In genomic region chr10:62726638-62727037, GRCh38 we compare ENCODE assay signal across 15 cellular contexts.
DNase-seq lines count a peak whose midpoint lies in the region; ATAC-seq and TF ChIP-seq lines count a peak whose summit lies in the region.
"Had no signal": no experiment of that assay in that cellular context is flagged by ENCODE, and none has a peak within 500 bp of the region (broad histone marks: within the 10 kb centered on the region; RNA-seq: fewer than 3 reads in every experiment).

No MANE protein-coding gene starts in this region.

- no peak overlapping the region for H2AFZ ChIP-seq in trophoblast cell (ENCODE audit: insufficient read depth, low read length, poor library complexity)

- H3K9me3 ChIP-seq in trophoblast cell (ENCODE audit: insufficient read depth, low read depth, low read length) (peaks cover 3% of the 10 kb centered on the region), uterus (no peaks in the 10 kb centered on the region)

- H3K4me1 Mint-ChIP-seq in activated T-cell treated with anti-CD3 and anti-CD28 coated beads, Interleukin-2, amount 50 U/mL, for 72 hours (ENCODE audit: low read depth) = peaks cover 49% of the 10 kb centered on the region
- peaks cover 46% of the 10 kb centered on the region for H3K4me1 Mint-ChIP-seq in activated T-cell treated with anti-CD3 and anti-CD28 coated beads, Interleukin-2, amount 50 U/mL, for 4 hours (ENCODE audit: low read depth)
- H3K4me1 Mint-ChIP-seq in activated T-helper 17 cell treated with anti-CD3 and anti-CD28 coated beads, Interleukin-2, amount 50 U/mL, for 72 hours = peaks cover 40% of the 10 kb centered on the region

- intact Hi-C loops in uterus (cut with DNase I; ENCODE audit: low total_unique reads) = no loop called here

- no peak overlapping the region for H3K14ac ChIP-seq in trophoblast cell (ENCODE audit: low read length)

- H3K27me3 ChIP-seq in trophoblast cell (ENCODE audit: insufficient read depth, low read length) = no peaks in the 10 kb centered on the region
- H3K27me3 ChIP-seq in uterus = no peaks in the 10 kb centered on the region

- H4K91ac ChIP-seq in trophoblast cell (ENCODE audit: low read depth, low read length) = no peak overlapping the region

- H3K9ac ChIP-seq in trophoblast cell (ENCODE audit: low read length) = no peak overlapping the region

- peaks cover 0 to 1% of the 10 kb centered on the region in 2 donors for H3K36me3 Mint-ChIP-seq in activated T-cell treated with anti-CD3 and anti-CD28 coated beads, Interleukin-2, amount 50 U/mL, for 72 hours (ENCODE audit: insufficient read depth in 2 of 2)
- no peaks in the 10 kb centered on the region for H3K36me3 Mint-ChIP-seq in activated T-cell treated with anti-CD3 and anti-CD28 coated beads, Interleukin-2, amount 50 U/mL, for 4 hours (ENCODE audit: insufficient read depth)
- no peaks in the 10 kb centered on the region for H3K36me3 Mint-ChIP-seq in activated T-helper 17 cell treated with anti-CD3 and anti-CD28 coated beads, Interleukin-2, amount 50 U/mL, for 72 hours (ENCODE audit: low read depth)

- H3K4me3 Mint-ChIP-seq in activated T-cell treated with anti-CD3 and anti-CD28 coated beads, Interleukin-2, amount 50 U/mL, for 72 hours = peak overlapping the region; percentile 45 to 47
- H3K4me3 Mint-ChIP-seq in activated T-cell treated with anti-CD3 and anti-CD28 coated beads, Interleukin-2, amount 50 U/mL, for 4 hours = no peak overlapping the region
- H3K4me3 Mint-ChIP-seq in activated T-helper 17 cell treated with anti-CD3 and anti-CD28 coated beads, Interleukin-2, amount 50 U/mL, for 72 hours = peak overlapping the region; percentile 7
- H3K4me3 Mint-ChIP-seq: HFFc6 had no signal

- no peak overlapping the region for H3K27ac Mint-ChIP-seq in activated T-cell treated with anti-CD3 and anti-CD28 coated beads, Interleukin-2, amount 50 U/mL, for 72 hours
- H3K27ac Mint-ChIP-seq in activated T-helper 17 cell treated with anti-CD3 and anti-CD28 coated beads, Interleukin-2, amount 50 U/mL, for 72 hours = peak overlapping the region; percentile 5
- H3K27ac Mint-ChIP-seq: HFFc6 had no signal

- H3K18ac ChIP-seq in trophoblast cell (ENCODE audit: low read length) = no peak overlapping the region

- no peak overlapping the region for H4K8ac ChIP-seq in trophoblast cell (ENCODE audit: low read depth, low read length)

- H3K27ac ChIP-seq in trophoblast cell (ENCODE audit: low read depth, low read length) = no peak overlapping the region
- no peak overlapping the region for H3K27ac ChIP-seq in uterus

- no peak overlapping the region for H3K4me2 ChIP-seq in trophoblast cell (ENCODE audit: low read length)

- no peak overlapping the region for H3K23ac ChIP-seq in trophoblast cell (ENCODE audit: low read length)

- TF ChIP-seq CTCF in uterus (IDR thresholded peaks at IDR 0.05) = no peak

- H3K4me3 ChIP-seq in trophoblast cell (ENCODE audit: low read depth, low read length) (no peak overlapping the region), uterus (no peak overlapping the region)

- H3K9me3 Mint-ChIP-seq in activated T-cell treated with anti-CD3 and anti-CD28 coated beads, Interleukin-2, amount 50 U/mL, for 72 hours = no peaks in the 10 kb centered on the region
- H3K9me3 Mint-ChIP-seq in activated T-cell treated with anti-CD3 and anti-CD28 coated beads, Interleukin-2, amount 50 U/mL, for 4 hours = no peaks in the 10 kb centered on the region
- H3K9me3 Mint-ChIP-seq in activated T-helper 17 cell treated with anti-CD3 and anti-CD28 coated beads, Interleukin-2, amount 50 U/mL, for 72 hours = no peaks in the 10 kb centered on the region
- H3K9me3 Mint-ChIP-seq: HFFc6 had no signal

- no peak overlapping the region for H3K4ac ChIP-seq in trophoblast cell (ENCODE audit: low read depth, low read length)

- no peaks in the 10 kb centered on the region for H3K4me1 ChIP-seq in trophoblast cell (ENCODE audit: control insufficient read depth in 1 of 2, insufficient read depth in 2 of 2, low read length in 2 of 2)
- H3K4me1 ChIP-seq in uterus = no peaks in the 10 kb centered on the region

- no peak overlapping the region for H2BK12ac ChIP-seq in trophoblast cell (ENCODE audit: low read length)

- peaks cover 7% of the 10 kb centered on the region for H3K27me3 Mint-ChIP-seq in activated T-cell treated with anti-CD3 and anti-CD28 coated beads, Interleukin-2, amount 50 U/mL, for 72 hours (ENCODE audit: low read depth)
- H3K27me3 Mint-ChIP-seq in activated T-cell treated with anti-CD3 and anti-CD28 coated beads, Interleukin-2, amount 50 U/mL, for 4 hours (ENCODE audit: low read depth) = no peaks in the 10 kb centered on the region
- no peaks in the 10 kb centered on the region for H3K27me3 Mint-ChIP-seq in activated T-helper 17 cell treated with anti-CD3 and anti-CD28 coated beads, Interleukin-2, amount 50 U/mL, for 72 hours

- no peak overlapping the region for H2AK5ac ChIP-seq in trophoblast cell (ENCODE audit: low read length)

- no peak overlapping the region for H4K12ac ChIP-seq in trophoblast cell (ENCODE audit: low read depth, low read length)

- no CpG with 5 or more reads among the region's 2 CpGs for WGBS in trophoblast cell (ENCODE audit: extremely low coverage, insufficient coverage, insufficient read length)

- H2BK120ac ChIP-seq in trophoblast cell (ENCODE audit: insufficient read depth, low read length, poor library complexity) = no peak overlapping the region

- DNase-seq in activated T-cell treated with anti-CD3 and anti-CD28 coated beads, Interleukin-2, amount 50 U/mL, for 72 hours = no peak
- DNase-seq in activated T-cell treated with anti-CD3 and anti-CD28 coated beads, Interleukin-2, amount 50 U/mL, for 4 hours = no peak
- DNase-seq in trophoblast cell (peak; percentile 24 to 35), NCI-H526 treated with DMSO at 0.1 percent for 48 hours (lab: John Stamatoyannopoulos, UW) (no peak), uterus (no peak)
- DNase-seq: C1 segment of cervical spinal cord, GDM1, HFFc6, KG1, NCI-H146, NCI-H2081, NCI-H510A, SHP77 treated with DMSO at 0.1 percent for 48 hours had no signal

- H3K79me2 ChIP-seq in trophoblast cell (ENCODE audit: control insufficient read depth, insufficient read depth, low read length, poor library complexity) = no peaks in the 10 kb centered on the region

- H2BK5ac ChIP-seq in trophoblast cell (ENCODE audit: low read depth, low read length, poor library complexity) = no peak overlapping the region

- no peaks in the 10 kb centered on the region for H3K79me1 ChIP-seq in trophoblast cell (ENCODE audit: low read length)

- ATAC-seq in activated T-cell treated with anti-CD3 and anti-CD28 coated beads, Interleukin-2, amount 50 U/mL, for 72 hours (replicated peaks in 1 of 2) = peak; percentile 23 to 24
- no peak for ATAC-seq in activated T-cell treated with anti-CD3 and anti-CD28 coated beads, Interleukin-2, amount 50 U/mL, for 4 hours
- peak; percentile 14 for ATAC-seq in GM18498 (IDR thresholded peaks at IDR 0.05; ENCODE audit: unreplicated experiment)
- peak; percentile 46 for ATAC-seq in activated T-helper 17 cell treated with anti-CD3 and anti-CD28 coated beads, Interleukin-2, amount 50 U/mL, for 72 hours (replicated peaks)

- H3K36me3 ChIP-seq in trophoblast cell (ENCODE audit: control insufficient read depth in 1 of 2, insufficient read depth in 2 of 2, low read length in 2 of 2) = no peaks in the 10 kb centered on the region
- H3K36me3 ChIP-seq in uterus = no peaks in the 10 kb centered on the region

- no peak for TF ChIP-seq POLR2A in uterus (IDR thresholded peaks at IDR 0.05)

Comparison
In these comparisons a context has a peak if more than half of its experiments do, and no peak if none do; other contexts are left out.
1. ATAC-seq: peak in activated T-cell treated with anti-CD3 and anti-CD28 coated beads, Interleukin-2, amount 50 U/mL, for 72 hours (2 of 2), GM18498 (single experiment) and activated T-helper 17 cell treated with anti-CD3 and anti-CD28 coated beads, Interleukin-2, amount 50 U/mL, for 72 hours (single experiment); none in activated T-cell treated with anti-CD3 and anti-CD28 coated beads, Interleukin-2, amount 50 U/mL, for 4 hours (0 of 2).
2. DNase-seq: peak in trophoblast cell (2 of 2); none in activated T-cell treated with anti-CD3 and anti-CD28 coated beads, Interleukin-2, amount 50 U/mL, for 72 hours (0 of 2), activated T-cell treated with anti-CD3 and anti-CD28 coated beads, Interleukin-2, amount 50 U/mL, for 4 hours (single experiment), NCI-H526 treated with DMSO at 0.1 percent for 48 hours (single experiment) and uterus (0 of 2).